ENCODE assay signal across 9 cellular contexts in genomic region chr3:129934234-129935123, GRCh38. TPM values are rescaled to one million over a fixed set of nuclear protein-coding genes. Genes with fewer than 3 reads are reported as not detected.
A peak's percentile ranks its signal among the peaks of the same experiment; 100 is the strongest.
DNase-seq lines count a peak whose midpoint lies in the region; ATAC-seq, FAIRE-seq and TF ChIP-seq lines count a peak whose summit lies in the region.
"Had no signal": no experiment of that assay in that cellular context is flagged by ENCODE, and none has a peak within 500 bp of the region (broad histone marks: within the 10 kb centered on the region; RNA-seq: fewer than 3 reads in every experiment).

No MANE protein-coding gene starts in this region.

- CTCF ChIA-PET in activated CD8-positive, alpha-beta memory T cell treated with anti-CD3 and anti-CD28 coated beads, Interleukin-2, amount 10 ng/mL, durations not matched to agents 7 days and 5 days (lab: Charles Lee): interaction anchor here (0.6 to 2.4 kb wide), 10 partner anchors 10 to 602 kb away, joined by 3 to 10 read pairs (median 3); no protein-coding TSS in a partner anchor

- H3K36me3 ChIP-seq in pancreas: no peaks in the 10 kb centered on the region

- no peaks in the 10 kb centered on the region for H3K9me3 ChIP-seq in pancreas

- H3K4me3 ChIP-seq in fibroblast of the aortic adventitia (ENCODE audit: low read depth, low read length) (peak overlapping the region; percentile 47), pancreas (peak overlapping the region in 1 of 4 donors; percentile 32)

- H3K27me3 ChIP-seq in pancreas: no peaks in the 10 kb centered on the region

- WGBS in pancreas, 2 donors: 17 to 20% methylated on average over 20 of the region's 20 CpGs

- H3K4me3 Mint-ChIP-seq in activated CD8-positive, alpha-beta memory T cell treated with anti-CD3 and anti-CD28 coated beads, Interleukin-2, amount 10 ng/mL, durations not matched to agents 7 days and 5 days: no peak overlapping the region

- TF ChIP-seq CTCF in fibroblast of the aortic adventitia (IDR thresholded peaks at IDR 0.05; ENCODE audit: insufficient read depth, low read length) (peak; percentile 82), pancreas (IDR thresholded peaks at IDR 0.05) (peak; percentile 79 to 95 (median 88))

- peak; percentile 69 for DNase-seq in activated CD8-positive, alpha-beta memory T cell treated with anti-CD3 and anti-CD28 coated beads for 24 hours
- DNase-seq in activated CD8-positive, alpha-beta memory T cell treated with anti-CD3 and anti-CD28 coated beads, Interleukin-2, amount 10 ng/mL, durations not matched to agents 7 days and 5 days: no peak
- DNase-seq in NCI-H1105 treated with DMSO at 0.1 percent for 48 hours (lab: John Stamatoyannopoulos, UW) (peak; percentile 57), fibroblast of the aortic adventitia (ENCODE audit: low read depth) (peak; percentile 38), pancreas (peak in 1 of 6 donors; percentile 29)
- peak; percentile 12 to 16 for DNase-seq in activated CD4-positive, alpha-beta T cell treated with anti-CD3 and anti-CD28 coated beads, Interleukin-2, amount 50 U/mL, for 48 hours

- no peaks in the 10 kb centered on the region for H3K4me1 ChIP-seq in pancreas

- intact Hi-C loops in pancreas (cut with DNase I): loop anchor here in 2 of 3 donors (10.0 kb wide), 1 partner anchor 300 kb away; no protein-coding TSS in a partner anchor

- no peak overlapping the region for H3K27ac Mint-ChIP-seq in activated CD8-positive, alpha-beta memory T cell treated with anti-CD3 and anti-CD28 coated beads, Interleukin-2, amount 10 ng/mL, durations not matched to agents 7 days and 5 days

- peaks cover 7% of the 10 kb centered on the region for H3K4me1 Mint-ChIP-seq in activated CD8-positive, alpha-beta memory T cell treated with anti-CD3 and anti-CD28 coated beads, Interleukin-2, amount 10 ng/mL, durations not matched to agents 7 days and 5 days

- no peak for ATAC-seq in activated CD8-positive, alpha-beta memory T cell treated with anti-CD3 and anti-CD28 coated beads, Interleukin-2, amount 10 ng/mL, durations not matched to agents 7 days and 5 days
- ATAC-seq in pancreas (peak; percentile 47 to 83 (median 74)), GM18502 (IDR thresholded peaks at IDR 0.05; ENCODE audit: poor library complexity, unreplicated experiment) (no peak), GM18873 (IDR thresholded peaks at IDR 0.05; ENCODE audit: low FRiP score, unreplicated experiment) (no peak)

- FAIRE-seq in pancreas (lab: Jason Lieb, UNC): no peak
- FAIRE-seq: endometrium had no signal

- peaks cover 3% of the 10 kb centered on the region for H3K9me3 Mint-ChIP-seq in activated CD8-positive, alpha-beta memory T cell treated with anti-CD3 and anti-CD28 coated beads, Interleukin-2, amount 10 ng/mL, durations not matched to agents 7 days and 5 days (ENCODE audit: low read depth)

- H3K27me3 Mint-ChIP-seq in activated CD8-positive, alpha-beta memory T cell treated with anti-CD3 and anti-CD28 coated beads, Interleukin-2, amount 10 ng/mL, durations not matched to agents 7 days and 5 days: peaks cover 10% of the 10 kb centered on the region

- no peak overlapping the region for H3K27ac ChIP-seq in pancreas

- peaks cover 3% of the 10 kb centered on the region for H3K36me3 Mint-ChIP-seq in activated CD8-positive, alpha-beta memory T cell treated with anti-CD3 and anti-CD28 coated beads, Interleukin-2, amount 10 ng/mL, durations not matched to agents 7 days and 5 days

RNA-seq across cellular contexts. Expression of gene TRH, which starts 40.0 kb away (rescaled TPM):
- not detected for total RNA-seq in activated CD8-positive, alpha-beta memory T cell treated with anti-CD3 and anti-CD28 coated beads, Interleukin-2, amount 10 ng/mL, durations not matched to agents 7 days and 5 days
- total RNA-seq in fibroblast of the aortic adventitia (ENCODE audit: low replicate concordance) (2.5 TPM in 1 of 2 replicates, not detected in the other), pancreas (not detected)
- polyA plus RNA-seq in pancreas: not detected

RNA-seq across cellular contexts. Expression of gene TMCC1, which starts 41.0 kb away (rescaled TPM):
- 10 to 100 TPM; 17.6 to 17.8 TPM for total RNA-seq in activated CD8-positive, alpha-beta memory T cell treated with anti-CD3 and anti-CD28 coated beads, Interleukin-2, amount 10 ng/mL, durations not matched to agents 7 days and 5 days
- total RNA-seq in fibroblast of the aortic adventitia (ENCODE audit: low replicate concordance) (11.2 and 16.9 TPM in 2 replicates), pancreas (10 to 100 TPM; 15.4 to 27.5 (median 19.4) TPM)
- polyA plus RNA-seq in pancreas: 1 to 10 TPM; 5.6 to 5.8 TPM

Comparison
In these comparisons a context has a peak if more than half of its experiments do, and no peak if none do; other contexts are left out.
1. ATAC-seq: peak in pancreas (4 of 4); none in activated CD8-positive, alpha-beta memory T cell treated with anti-CD3 and anti-CD28 coated beads, Interleukin-2, amount 10 ng/mL, durations not matched to agents 7 days and 5 days (single experiment), GM18502 (single experiment) and GM18873 (single experiment).